ENCODE assay signal across 11 cellular contexts in the genomic region with DNA sequence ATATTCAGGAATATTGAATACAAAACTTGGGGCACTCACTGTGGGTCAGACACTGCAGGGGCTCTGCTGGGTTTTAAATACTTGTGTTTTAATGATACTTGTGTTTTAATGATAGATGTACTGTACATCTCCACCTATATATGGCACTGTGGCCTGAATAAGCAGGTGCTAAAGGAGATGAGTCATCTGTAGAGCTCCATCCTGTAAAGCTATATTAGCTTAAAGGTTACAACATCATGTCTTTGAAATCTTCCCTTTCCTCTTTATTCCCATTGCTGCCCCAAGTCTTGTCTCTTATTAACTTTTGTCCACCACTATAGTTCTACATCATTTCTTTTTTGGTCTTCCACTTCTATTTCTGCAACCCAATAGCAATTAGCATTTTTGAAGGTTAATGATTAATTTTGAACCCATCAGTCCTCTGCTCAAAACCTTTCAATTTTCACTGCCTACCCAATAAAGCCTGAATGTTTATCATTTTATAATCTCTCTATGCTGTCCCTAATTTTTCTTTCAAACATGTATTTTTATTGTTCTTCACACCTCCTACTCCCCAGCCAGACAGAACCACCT.
A peak's percentile ranks its signal among the peaks of the same experiment; 100 is the strongest.
DNase-seq lines count a peak whose midpoint lies in the region; ATAC-seq and TF ChIP-seq lines count a peak whose summit lies in the region.
"Had no signal": no experiment of that assay in that cellular context is flagged by ENCODE, and none has a peak within 500 bp of the region (broad histone marks: within the 10 kb centered on the region; RNA-seq: fewer than 3 reads in every experiment).

No MANE protein-coding gene starts in this region.

- CTCF ChIA-PET in activated naive CD4-positive, alpha-beta T cell treated with anti-CD3 and anti-CD28 coated beads, Interleukin-2, amount 10 ng/mL, durations not matched to agents 7 days and 5 days (lab: Charles Lee), result no interaction called here

- H3K4me3 Mint-ChIP-seq in activated naive CD4-positive, alpha-beta T cell treated with anti-CD3 and anti-CD28 coated beads, Interleukin-2, amount 10 ng/mL, durations not matched to agents 7 days and 5 days, result no peak overlapping the region
- H3K4me3 Mint-ChIP-seq: activated naive CD8-positive, alpha-beta T cell treated with anti-CD3 and anti-CD28 coated beads, Interleukin-2, amount 10 ng/mL, durations not matched to agents 7 days and 5 days; nephron had no signal

- no peaks in the 10 kb centered on the region for H3K9me3 Mint-ChIP-seq in activated naive CD4-positive, alpha-beta T cell treated with anti-CD3 and anti-CD28 coated beads, Interleukin-2, amount 10 ng/mL, durations not matched to agents 7 days and 5 days
- H3K9me3 Mint-ChIP-seq: activated naive CD8-positive, alpha-beta T cell treated with anti-CD3 and anti-CD28 coated beads, Interleukin-2, amount 10 ng/mL, durations not matched to agents 7 days and 5 days; nephron had no signal

- ATAC-seq in GM18498 (IDR thresholded peaks at IDR 0.05; ENCODE audit: unreplicated experiment) (peak; percentile 85), GM21367 (IDR thresholded peaks at IDR 0.05; ENCODE audit: unreplicated experiment) (peak; percentile 74), HG03045 (IDR thresholded peaks at IDR 0.05; ENCODE audit: unreplicated experiment) (peak; percentile 68)
- ATAC-seq: Panc1 had no signal

- no peaks in the 10 kb centered on the region for H3K36me3 ChIP-seq in transverse colon

- TF ChIP-seq POLR2A in transverse colon (IDR thresholded peaks at IDR 0.05), result no peak

- no peak overlapping the region for H3K27ac Mint-ChIP-seq in activated naive CD4-positive, alpha-beta T cell treated with anti-CD3 and anti-CD28 coated beads, Interleukin-2, amount 10 ng/mL, durations not matched to agents 7 days and 5 days
- H3K27ac Mint-ChIP-seq: activated naive CD8-positive, alpha-beta T cell treated with anti-CD3 and anti-CD28 coated beads, Interleukin-2, amount 10 ng/mL, durations not matched to agents 7 days and 5 days; nephron had no signal

- in situ Hi-C loops in transverse colon (cut with MboI; ENCODE audit: low pct_ligation_motif_present in 1 of 4, low pct_unique_long_range_greater_than_20kb in 1 of 4, low sequenced_read_pairs in 3 of 4), result no loop called here

- no peak overlapping the region for H3K4me3 ChIP-seq in transverse colon

- intact Hi-C loops in transverse colon (cut with DNase I; ENCODE audit: low total_unique reads), result no loop called here

- H3K36me3 Mint-ChIP-seq in activated naive CD4-positive, alpha-beta T cell treated with anti-CD3 and anti-CD28 coated beads, Interleukin-2, amount 10 ng/mL, durations not matched to agents 7 days and 5 days, result no peaks in the 10 kb centered on the region
- H3K36me3 Mint-ChIP-seq: activated naive CD8-positive, alpha-beta T cell treated with anti-CD3 and anti-CD28 coated beads, Interleukin-2, amount 10 ng/mL, durations not matched to agents 7 days and 5 days had no signal

- no peaks in the 10 kb centered on the region for H3K4me1 ChIP-seq in transverse colon

- no peak overlapping the region for H3K27ac ChIP-seq in transverse colon

- no peaks in the 10 kb centered on the region for H3K27me3 ChIP-seq in transverse colon

- no peaks in the 10 kb centered on the region for H3K27me3 Mint-ChIP-seq in activated naive CD4-positive, alpha-beta T cell treated with anti-CD3 and anti-CD28 coated beads, Interleukin-2, amount 10 ng/mL, durations not matched to agents 7 days and 5 days
- H3K27me3 Mint-ChIP-seq: activated naive CD8-positive, alpha-beta T cell treated with anti-CD3 and anti-CD28 coated beads, Interleukin-2, amount 10 ng/mL, durations not matched to agents 7 days and 5 days had no signal

- no peaks in the 10 kb centered on the region for H3K9me3 ChIP-seq in transverse colon

- no peaks in the 10 kb centered on the region for H3K4me1 Mint-ChIP-seq in activated naive CD4-positive, alpha-beta T cell treated with anti-CD3 and anti-CD28 coated beads, Interleukin-2, amount 10 ng/mL, durations not matched to agents 7 days and 5 days
- H3K4me1 Mint-ChIP-seq: activated naive CD8-positive, alpha-beta T cell treated with anti-CD3 and anti-CD28 coated beads, Interleukin-2, amount 10 ng/mL, durations not matched to agents 7 days and 5 days had no signal

- peak; percentile 15 for DNase-seq in RKO (ENCODE audit: low spot score)
- DNase-seq in stimulated activated CD4-positive, alpha-beta T cell treated with anti-CD3 and anti-CD28 coated beads, Interleukin-1b, Interleukin-23, amount 100 ng/mL, for 48 hours, result no peak
- no peak for DNase-seq in activated naive CD4-positive, alpha-beta T cell treated with anti-CD3 and anti-CD28 coated beads, Interleukin-2, amount 10 ng/mL, durations not matched to agents 7 days and 5 days
- no peak for DNase-seq in OCI-M2 (lab: John Stamatoyannopoulos, UW; ENCODE audit: unreplicated experiment)
- DNase-seq in transverse colon, result no peak
- DNase-seq: activated naive CD8-positive, alpha-beta T cell treated with anti-CD3 and anti-CD28 coated beads, Interleukin-2, amount 10 ng/mL, durations not matched to agents 7 days and 5 days had no signal

- TF ChIP-seq EP300 in transverse colon (IDR thresholded peaks at IDR 0.05; ENCODE audit: low read depth), result no peak

- no peak for TF ChIP-seq CTCF in transverse colon (IDR thresholded peaks at IDR 0.05)
